ENCODE assay signal across 24 cellular contexts in the genomic region with DNA sequence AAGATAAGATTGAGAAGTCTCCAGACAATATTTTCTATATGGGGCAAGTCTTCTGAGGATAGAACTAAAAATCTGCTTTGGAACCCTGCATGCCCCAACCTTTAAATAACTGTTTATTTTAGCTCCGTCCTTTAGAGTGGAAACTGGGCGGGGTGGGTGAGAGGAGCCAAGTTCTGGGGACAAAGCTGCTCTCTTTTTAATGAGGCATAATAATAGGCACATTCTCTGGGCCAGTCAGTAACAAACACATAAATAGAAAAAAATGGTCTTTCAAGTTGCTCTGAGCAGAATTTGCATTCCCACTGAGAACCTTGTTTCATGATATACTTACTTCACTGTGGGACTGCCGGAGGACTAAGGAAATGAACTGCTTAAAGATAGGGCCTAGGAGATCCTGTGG. TPM values are rescaled to one million over a fixed set of nuclear protein-coding genes. Genes with fewer than 3 reads are reported as not detected.
DNase-seq lines count a peak whose midpoint lies in the region; ATAC-seq and TF ChIP-seq lines count a peak whose summit lies in the region.
"Had no signal": no experiment of that assay in that cellular context is flagged by ENCODE, and none has a peak within 500 bp of the region (broad histone marks: within the 10 kb centered on the region; RNA-seq: fewer than 3 reads in every experiment).

No MANE protein-coding gene starts in this region.

- H3K4me2 ChIP-seq in PC-9 = no peak overlapping the region
- H3K4me2 ChIP-seq: BLaER1, KMS-11 had no signal

- DNase-seq in Right ventricle myocardium inferior (ENCODE audit: missing footprints) (no peak), cardiac septum (ENCODE audit: low spot score) (no peak), head of caudate nucleus (peak in 41 of 42 donors; percentile 52 to 88 (median 72)), nucleus accumbens (lab: John Stamatoyannopoulos, UW) (peak in 40 of 56 donors; percentile 14 to 74 (median 48)), PC-9 (no peak), NK-92 (lab: John Stamatoyannopoulos, UW; ENCODE audit: unreplicated experiment) (no peak), DMS114 treated with DMSO at 0.1 percent for 48 hours (lab: John Stamatoyannopoulos, UW; ENCODE audit: unreplicated experiment) (no peak)
- DNase-seq in activated CD4-positive, alpha-beta T cell treated with anti-CD3 and anti-CD28 coated beads for 1 hour = no peak
- DNase-seq: activated CD8-positive, alpha-beta T cell treated with anti-CD3 and anti-CD28 coated beads for 36 hours; activated naive CD4-positive, alpha-beta T cell treated with anti-CD3 and anti-CD28 coated beads, Interleukin-2, amount 10 ng/mL, durations not matched to agents 7 days and 5 days; activated T-cell treated with anti-CD3 and anti-CD28 coated beads, Interleukin-2, amount 50 U/mL, for 4 hours; dermis blood vessel endothelial cell; GF-D8; GOT3; left lung; NCI-H2029; NCI-H510A; stimulated activated CD4-positive, alpha-beta T cell treated with anti-CD3 and anti-CD28 coated beads, Interleukin-4, amount 100 ng/mL, for 1 hour had no signal

- H3K9me3 ChIP-seq in PC-9 (ENCODE audit: insufficient read depth, low read depth) = no peaks in the 10 kb centered on the region
- H3K9me3 ChIP-seq: gastroesophageal sphincter, neutrophil, SJSA1 had no signal

- CTCF ChIA-PET in PC-9 (lab: Charles Lee) = no interaction called here

- H3K9me2 ChIP-seq in PC-9 (ENCODE audit: insufficient read depth) = no peaks in the 10 kb centered on the region

- ATAC-seq in Right ventricle myocardium inferior = peak; percentile 71
- ATAC-seq: activated CD8-positive, alpha-beta T cell treated with anti-CD3 and anti-CD28 coated beads for 36 hours; activated T-cell treated with anti-CD3 and anti-CD28 coated beads, Interleukin-2, amount 50 U/mL, for 4 hours; gastroesophageal sphincter; left lung had no signal

- no TSS peak for BruUV-seq in PC-9 (replicated peaks; lab: Mats Ljungman, UMichigan)

- H4K20me1 ChIP-seq in PC-9 (ENCODE audit: insufficient read depth) = no peaks in the 10 kb centered on the region
- H4K20me1 ChIP-seq: BLaER1 had no signal

- H3F3A ChIP-seq in PC-9 (ENCODE audit: insufficient read depth, low read depth) = no peaks in the 10 kb centered on the region

- H3K4me3 ChIP-seq in PC-9 = no peak overlapping the region
- H3K4me3 ChIP-seq: BLaER1, gastroesophageal sphincter, left lung, SJSA1, skin epidermis had no signal

- no peaks in the 10 kb centered on the region for H3K79me2 ChIP-seq in PC-9 (ENCODE audit: low read depth)

- H3K36me3 ChIP-seq in PC-9 (ENCODE audit: low read depth) = no peaks in the 10 kb centered on the region

- TF ChIP-seq CTCF in PC-9 (conservative IDR thresholded peaks at IDR 0.05) = no peak

- H3K4me1 ChIP-seq in PC-9 (replicated peaks; ENCODE audit: insufficient read depth) = no peaks in the 10 kb centered on the region
- H3K4me1 ChIP-seq: BLaER1, left lung, SJSA1 had no signal

- no peaks in the 10 kb centered on the region for H3K27me3 ChIP-seq in PC-9 (ENCODE audit: insufficient read depth, low read depth)
- H3K27me3 ChIP-seq: BLaER1, gastroesophageal sphincter, left lung, neutrophil, SJSA1 had no signal

- H3K27ac ChIP-seq in PC-9 = no peak overlapping the region
- H3K27ac ChIP-seq: BLaER1, KMS-11, left lung, neutrophil, SJSA1 had no signal

- POLR2A ChIA-PET in PC-9 (lab: Charles Lee; ENCODE audit: unreplicated experiment) = no interaction called here

- intact Hi-C loops in Right ventricle myocardium inferior (cut with DNase I) = loop anchor here (5.0 kb wide), 1 partner anchor 216 kb away; a partner anchor contains a TSS
- intact Hi-C loops in cardiac septum (cut with DNase I) = loop anchor here (10.0 kb wide), 1 partner anchor 218 kb away; a partner anchor contains a TSS
- intact Hi-C loops in head of caudate nucleus (cut with DNase I) = no loop called here
- intact Hi-C loops in PC-9 (cut with micrococcal nuclease; ENCODE audit: unreplicated experiment) = no loop called here

- no peak overlapping the region for H2AFZ ChIP-seq in PC-9

RNA-seq across cellular contexts. Expression of a gene that starts 51.6 kb away (rescaled TPM):
- total RNA-seq in Right ventricle myocardium inferior (8.4 TPM), cardiac septum (6.8 TPM), PC-9 (2021) (60.4 TPM in 2 replicates)

RNA-seq across cellular contexts. Expression of a gene that starts 51.6 kb away (rescaled TPM):
- total RNA-seq in Right ventricle myocardium inferior (5.2 TPM), cardiac septum (7.3 TPM), PC-9 (2021) (21.0 and 21.6 TPM in 2 replicates)

Comparison
In these comparisons a context has a peak if more than half of its experiments do, and no peak if none do; other contexts are left out.
1. DNase-seq: peak in head of caudate nucleus (41 of 42) and nucleus accumbens (40 of 56); none in Right ventricle myocardium inferior (single experiment), cardiac septum (single experiment), activated CD4-positive, alpha-beta T cell treated with anti-CD3 and anti-CD28 coated beads for 1 hour (single experiment), PC-9 (0 of 2), NK-92 (single experiment) and DMS114 treated with DMSO at 0.1 percent for 48 hours (single experiment).
2. intact Hi-C loops: an anchor here in Right ventricle myocardium inferior (5.0 kb wide) and cardiac septum (10.0 kb wide); none called in head of caudate nucleus and PC-9.